Comparison of ENCODE assay signal across 24 cellular contexts in genomic region chr4:134952775-134953174, GRCh38.
"Had no signal": no experiment of that assay in that cellular context is flagged by ENCODE, and none has a peak within 500 bp of the region (broad histone marks: within the 10 kb centered on the region; RNA-seq: fewer than 3 reads in every experiment).

No MANE protein-coding gene starts in this region.

- H3K9ac ChIP-seq: neural progenitor cell had no signal

- H2AFZ ChIP-seq: neural progenitor cell had no signal

- ATAC-seq: left colon; left lung; natural killer cell; right lobe of liver; stimulated activated naive B cell treated with anti-CD40 and anti-IgM and Interleukin-4, amounts not matched to agents 10 μg/mL and 1 μg/mL and 100 μg/mL, for 72 hours; stimulated activated naive CD8-positive, alpha-beta T cell treated with anti-CD3 and anti-CD28 coated beads, Interleukin-15, Interleukin-2, amounts not matched to agents 100 U/mL and 50 U/mL, for 24 hours had no signal

- H3K9me3 ChIP-seq: ovary, right atrium auricular region, right lobe of liver, testis, thyroid gland, transverse colon, upper lobe of left lung had no signal

- H3K4me2 ChIP-seq: neural progenitor cell, smooth muscle cell had no signal

- H3K4me3 ChIP-seq: left lung, lung, neural progenitor cell, ovary, right atrium auricular region, right lobe of liver, smooth muscle cell, stomach, thyroid gland, transverse colon, upper lobe of left lung had no signal

- H3K36me3 ChIP-seq: left lung, neural progenitor cell, ovary, right atrium auricular region, right lobe of liver, stomach, thyroid gland, transverse colon, upper lobe of left lung had no signal

- H3K27ac ChIP-seq: left lung, neural progenitor cell, ovary, right atrium auricular region, right lobe of liver, stomach, testis, thyroid gland, transverse colon, upper lobe of left lung had no signal

- H3K4me1 ChIP-seq: left lung, neural progenitor cell, right atrium auricular region, right lobe of liver, stomach, testis, thyroid gland, transverse colon, upper lobe of left lung had no signal

- H3K27me3 ChIP-seq: left lung, neural progenitor cell, ovary, right atrium auricular region, right lobe of liver, stomach, testis, thyroid gland, transverse colon, upper lobe of left lung had no signal

- DNase-seq: hippocampal formation; left colon; mesendoderm; naive B cell; natural killer cell; nephron progenitor cell; ovary; stimulated activated CD4-positive, alpha-beta T cell treated with anti-CD3 and anti-CD28 coated beads, Interleukin-12 subunit alpha, Interleukin-12 subunit beta, amount 100 ng/mL, for 4 hours; stimulated activated CD4-positive, alpha-beta T cell treated with anti-CD3 and anti-CD28 coated beads, Interleukin-15, amount 100 ng/mL, for 24 hours; stimulated activated CD4-positive, alpha-beta T cell treated with anti-CD3 and anti-CD28 coated beads, Interleukin-2, amount 100 ng/mL, for 24 hours; stimulated activated CD4-positive, alpha-beta T cell treated with anti-CD3 and anti-CD28 coated beads, Interleukin-4, amount 100 ng/mL, for 1 hour; stimulated activated naive B cell treated with anti-CD40 and anti-IgM and Interleukin-4, amounts not matched to agents 10 μg/mL and 1 μg/mL and 100 μg/mL, for 72 hours; stimulated activated naive CD8-positive, alpha-beta T cell treated with anti-CD3 and anti-CD28 coated beads, Interleukin-15, Interleukin-2, amounts not matched to agents 100 U/mL and 50 U/mL, for 24 hours; stomach; testis; thyroid gland; transverse colon had no signal
